ENCODE assay signal across 8 cellular contexts in the genomic region with DNA sequence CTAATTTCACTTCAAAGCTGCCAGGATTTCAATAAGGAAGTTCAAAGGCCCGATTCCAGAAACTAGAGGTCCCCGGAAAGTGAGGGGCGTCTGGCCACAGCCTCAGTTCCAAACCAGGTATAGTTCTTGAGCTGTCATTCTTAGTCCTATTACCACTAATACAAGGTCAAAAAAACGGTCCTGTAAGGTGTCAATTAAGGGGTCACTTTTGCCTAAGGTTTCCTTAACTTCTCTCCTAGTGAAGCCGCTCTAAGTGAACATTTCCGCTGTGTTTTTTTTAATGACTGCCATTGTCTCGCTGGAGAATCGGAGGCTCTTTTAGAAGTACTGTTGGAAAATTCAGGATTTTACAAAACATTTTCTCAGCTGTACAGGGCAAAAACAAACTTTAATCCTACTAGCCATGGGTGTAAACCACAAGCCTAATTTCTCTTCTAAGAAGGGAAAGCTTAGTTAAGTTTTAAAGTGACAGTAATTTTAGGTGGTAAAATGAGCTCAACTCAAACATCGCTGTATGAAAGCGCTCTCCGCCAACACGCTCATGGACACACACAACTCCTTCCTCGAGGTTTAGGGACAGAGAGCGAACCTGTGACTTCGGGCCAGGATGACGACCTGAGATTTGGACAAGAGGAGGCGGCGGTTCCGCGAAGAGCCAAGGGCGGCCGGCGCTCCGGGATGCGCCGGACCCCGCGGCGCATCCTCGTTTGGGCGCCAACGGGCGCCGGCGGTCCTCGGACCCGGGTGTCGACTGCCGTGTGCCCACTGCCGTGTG.
DNase-seq lines count a peak whose midpoint lies in the region; ATAC-seq, FAIRE-seq and TF ChIP-seq lines count a peak whose summit lies in the region.

No MANE protein-coding gene starts in this region.

- H3K27ac ChIP-seq in aorta (ENCODE audit: low read depth in 1 of 2, low read length in 2 of 2): no peak overlapping the region

- H3K9me3 ChIP-seq in mucosa of descending colon (no peaks in the 10 kb centered on the region), aorta (ENCODE audit: control insufficient read depth, low read length) (no peaks in the 10 kb centered on the region)

- 9 to 10% methylated on average over 40 of the region's 40 CpGs for WGBS in aorta, 2 donors

- no peaks in the 10 kb centered on the region for H3K27me3 ChIP-seq in aorta (ENCODE audit: control insufficient read depth in 1 of 2, insufficient read depth in 2 of 2, low read length in 1 of 2)

- H3K4me1 ChIP-seq in mucosa of descending colon (ENCODE audit: low read depth): peaks cover 12% of the 10 kb centered on the region
- no peaks in the 10 kb centered on the region for H3K4me1 ChIP-seq in aorta (ENCODE audit: control insufficient read depth in 1 of 2, insufficient read depth in 2 of 2, low read length in 2 of 2)

- FAIRE-seq in GM19239 (lab: Jason Lieb, UNC): peak; percentile 49

- H3K36me3 ChIP-seq in mucosa of descending colon (ENCODE audit: low read depth): no peaks in the 10 kb centered on the region
- H3K36me3 ChIP-seq in aorta (ENCODE audit: control insufficient read depth in 1 of 2, insufficient read depth in 2 of 2, low read length in 1 of 2): no peaks in the 10 kb centered on the region

- H3K4me3 ChIP-seq in AG09309 (ENCODE audit: control insufficient read depth, low read depth, low read length) (peak overlapping the region; percentile 89), mucosa of descending colon (no peak overlapping the region), aorta (ENCODE audit: low read length in 2 of 2) (peak overlapping the region; percentile 14 to 20)

- no peak for TF ChIP-seq CTCF in AG09309 (IDR thresholded peaks at IDR 0.05; ENCODE audit: control insufficient read depth, insufficient read depth, low read depth, low read length, missing control alignments)
- TF ChIP-seq CTCF in mucosa of descending colon (IDR thresholded peaks at IDR 0.05): no peak

- peak; percentile 10 for ATAC-seq in mucosa of descending colon
- ATAC-seq in aorta (ENCODE audit: low FRiP score): no peak

- DNase-seq in AG09309 (ENCODE audit: low read depth): no peak
- peak; percentile 9 for DNase-seq in GM19239 (ENCODE audit: insufficient read length, low spot score)
- peak; percentile 54 for DNase-seq in LHCN-M2 (ENCODE audit: low read depth)
- DNase-seq in cerebellum (ENCODE audit: low spot score): peak; percentile 2
- DNase-seq in mucosa of descending colon: no peak
- no peak for DNase-seq in aorta
- DNase-seq in inferior parietal cortex (ENCODE audit: extremely low spot score): no peak
- no peak for DNase-seq in GM19240 (ENCODE audit: insufficient read length, low spot score)

- intact Hi-C loops in mucosa of descending colon (cut with DNase I, micrococcal nuclease): no loop called here
- intact Hi-C loops in aorta (cut with DNase I): no loop called here

Comparison
In these comparisons a context has a peak if more than half of its experiments do, and no peak if none do; other contexts are left out.
1. DNase-seq: peak in GM19239 (single experiment), LHCN-M2 (single experiment) and cerebellum (single experiment); none in AG09309 (single experiment), mucosa of descending colon (0 of 3), aorta (0 of 2), inferior parietal cortex (single experiment) and GM19240 (single experiment).